1 cellular context compared by ENCODE assay signal in genomic region chr2:109690822-109691541, GRCh38.
TF ChIP-seq lines count a peak whose summit lies in the region.

No MANE protein-coding gene starts in this region.

TF ChIP-seq in GM12878, 131 proteins besides CTCF, POLR2A, EP300 and RAD21 (continued from another document):
- TF ChIP-seq USF2 (IDR thresholded peaks at IDR 0.05; ENCODE audit: borderline replicate concordance, low read depth, low read length): no peak
- no peak for TF ChIP-seq SMARCA5 (IDR thresholded peaks at IDR 0.05)
TF ChIP-seq in GM12878: peak in this region for 1.
